9 cellular contexts compared by ENCODE assay signal in genomic region chr7:25529320-25529719, GRCh38.
"Had no signal": no experiment of that assay in that cellular context is flagged by ENCODE, and none has a peak within 500 bp of the region (broad histone marks: within the 10 kb centered on the region; RNA-seq: fewer than 3 reads in every experiment).

No MANE protein-coding gene starts in this region.

- H3K4me3 ChIP-seq: GM23248, GM23338, HAP-1 had no signal

- H3K4me3 Mint-ChIP-seq: GM23338, H9, HFFc6 had no signal

- H3K9me3 ChIP-seq: HAP-1 had no signal

- H3K9ac ChIP-seq: GM23248 had no signal

- H3K27ac Mint-ChIP-seq: GM23338, H9, HFFc6 had no signal

- H3K4me1 ChIP-seq: HAP-1 had no signal

- H3K36me3 ChIP-seq: HAP-1 had no signal

- ATAC-seq: GM23338, HCT116 had no signal

- H3K4me2 ChIP-seq: GM23338 had no signal

- H2AFZ ChIP-seq: GM23248, GM23338 had no signal

- H3K27ac ChIP-seq: GM23248 had no signal

- DNase-seq: GM23248, GOT3, H7, H9, HCEC 1CT, HFFc6 had no signal

- H3K4me1 Mint-ChIP-seq: GM23338, H9 had no signal

- H3K9me3 Mint-ChIP-seq: GM23338, H9 had no signal
